Comparison of ENCODE assay signal across 21 cellular contexts in the genomic region with DNA sequence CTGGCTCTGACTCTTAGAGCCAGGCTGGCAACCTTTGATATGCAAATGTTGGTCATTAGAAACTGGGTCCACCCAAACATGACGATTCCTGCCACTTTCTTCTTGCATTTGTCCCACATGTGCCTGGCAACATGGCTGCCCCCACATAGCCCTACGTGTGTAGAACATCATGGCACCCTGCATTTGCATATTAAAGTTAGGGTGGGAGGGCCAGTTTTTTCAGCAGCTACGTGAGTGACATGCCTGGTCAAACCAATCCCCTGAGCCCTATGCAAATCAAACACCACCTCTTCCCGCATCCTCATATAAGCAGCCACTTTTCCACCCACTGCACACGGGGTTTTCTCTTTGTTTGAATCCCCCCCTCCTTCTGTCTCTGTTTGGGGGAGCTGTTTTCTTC.
DNase-seq lines count a peak whose midpoint lies in the region; ATAC-seq, FAIRE-seq and TF ChIP-seq lines count a peak whose summit lies in the region.
"Had no signal": no experiment of that assay in that cellular context is flagged by ENCODE, and none has a peak within 500 bp of the region (broad histone marks: within the 10 kb centered on the region; RNA-seq: fewer than 3 reads in every experiment).

No MANE protein-coding gene starts in this region.

- no peak overlapping the region for H3K9ac ChIP-seq in GM12878 (ENCODE audit: control insufficient read depth, insufficient read depth, low read length)

- CTCF ChIA-PET in GM12878 (lab: Yijun Ruan, JAX), result no interaction called here

- in situ Hi-C loops in GM12878 (cut with MboI), result no loop called here

- FAIRE-seq in GM12878 (lab: Jason Lieb, UNC), result no peak
- FAIRE-seq: frontal cortex had no signal

- H3K4me1 ChIP-seq in GM12878 (ENCODE audit: control insufficient read depth, insufficient read depth, low read length) (no peaks in the 10 kb centered on the region), ascending aorta (no peaks in the 10 kb centered on the region)
- H3K4me1 ChIP-seq: stomach, upper lobe of left lung had no signal

- no peaks in the 10 kb centered on the region; a peak in 1 of 4 replicates for H3K27me3 ChIP-seq in GM12878 (replicated peaks in 1 of 2; ENCODE audit: control insufficient read depth in 2 of 2, insufficient read depth in 2 of 2, low read length in 1 of 2)
- no peaks in the 10 kb centered on the region for H3K27me3 ChIP-seq in ascending aorta
- H3K27me3 ChIP-seq: stomach, upper lobe of left lung had no signal

- WGBS in GM12878 (ENCODE audit: insufficient coverage, insufficient replicate concordance, low lambda C conversion rate, missing lambda C conversion rate), result 9% methylated on average over 5 of the region's 5 CpGs

- DNase-seq in DMS 273 (lab: John Stamatoyannopoulos, UW; ENCODE audit: unreplicated experiment) (peak; percentile 2), DMS 273 treated with DMSO at 0.1 percent for 48 hours (lab: John Stamatoyannopoulos, UW) (no peak), NCI-H526 treated with DMSO at 0.1 percent for 48 hours (lab: John Stamatoyannopoulos, UW) (peak; percentile 21), GM12878 (ENCODE audit: low read depth, low spot score) (no peak), putamen (ENCODE audit: low spot score) (peak; percentile 0), ascending aorta (ENCODE audit: low spot score in 2 of 2) (no peak), GM10266 (ENCODE audit: extremely low spot score) (no peak)
- DNase-seq: activated CD4-positive, alpha-beta T cell treated with anti-CD3 and anti-CD28 coated beads for 36 hours; activated CD8-positive, alpha-beta memory T cell treated with anti-CD3 and anti-CD28 coated beads, Interleukin-2, amount 50 U/mL, for 4 hours; activated naive CD8-positive, alpha-beta T cell treated with anti-CD3 and anti-CD28 coated beads, Interleukin-2, amount 50 U/mL, for 24 hours; HFFc6; NCI-H2029; NCI-H82; stimulated activated CD4-positive, alpha-beta T cell treated with anti-CD3 and anti-CD28 coated beads, Interleukin-4, amount 100 ng/mL, for 24 hours; stomach; upper lobe of left lung had no signal

- no peak for TF ChIP-seq RAD21 in GM12878 (IDR thresholded peaks at IDR 0.05; ENCODE audit: insufficient read depth, low read depth, low read length)

- no peaks in the 10 kb centered on the region for H3K36me3 ChIP-seq in GM12878 (ENCODE audit: control insufficient read depth in 2 of 2, insufficient read depth in 2 of 2, low read length in 1 of 2)
- no peaks in the 10 kb centered on the region for H3K36me3 ChIP-seq in ascending aorta
- H3K36me3 ChIP-seq: stomach, upper lobe of left lung had no signal

- no peaks in the 10 kb centered on the region for H4K20me1 ChIP-seq in GM12878 (ENCODE audit: control insufficient read depth, insufficient read depth)

- no peak overlapping the region for H3K4me2 ChIP-seq in GM12878 (ENCODE audit: control insufficient read depth, insufficient read depth)
- H3K4me2 ChIP-seq: smooth muscle cell had no signal

- intact Hi-C loops in GM12878 (cut with micrococcal nuclease; ENCODE audit: unreplicated experiment), result no loop called here
- intact Hi-C loops in ascending aorta (cut with DNase I), result no loop called here

- ATAC-seq in GM12878, result no peak
- no peak for ATAC-seq in GM19324 (IDR thresholded peaks at IDR 0.05; ENCODE audit: low FRiP score, unreplicated experiment)
- ATAC-seq: activated CD4-positive, alpha-beta T cell treated with anti-CD3 and anti-CD28 coated beads for 36 hours; activated naive CD8-positive, alpha-beta T cell treated with anti-CD3 and anti-CD28 coated beads, Interleukin-2, amount 50 U/mL, for 24 hours; SK-N-SH treated with all-trans-retinoic acid at 6 μM for 48 hours had no signal

- TF ChIP-seq EP300 in GM12878 (IDR thresholded peaks at IDR 0.05; ENCODE audit: borderline replicate concordance in 1 of 2, control insufficient read depth in 1 of 2, low read depth in 2 of 2, low read length in 2 of 2), result no peak

- RAD21 ChIA-PET in GM12878 (lab: Charles Lee; ENCODE audit: unreplicated experiment), result no interaction called here

- SMC1A ChIA-PET in GM12878 (lab: Charles Lee; ENCODE audit: uncharacterized antibody, unreplicated experiment), result no interaction called here

- no TSS peak for BruUV-seq in GM12878 (replicated peaks; lab: Mats Ljungman, UMichigan)

- TF ChIP-seq POLR2A in GM12878 (IDR thresholded peaks at IDR 0.05; ENCODE audit: low read depth, low read length), result no peak

- POLR2A ChIA-PET in GM12878 (lab: Charles Lee), result no interaction called here

- H3K27ac ChIP-seq in GM12878 (ENCODE audit: control insufficient read depth, insufficient read depth), result no peak overlapping the region
- H3K27ac ChIP-seq in ascending aorta, result no peak overlapping the region
- H3K27ac ChIP-seq: 22Rv1, stomach, upper lobe of left lung had no signal

- no peaks in the 10 kb centered on the region for H3K79me2 ChIP-seq in GM12878 (ENCODE audit: control insufficient read depth, insufficient read depth, low read length)

- no peak overlapping the region for H2AFZ ChIP-seq in GM12878 (ENCODE audit: control insufficient read depth, low read depth, low read length)

- TF ChIP-seq CTCF in GM12878 (IDR thresholded peaks at IDR 0.05 in 2 of 3, conservative IDR thresholded peaks at IDR 0.05 in 1 of 3; ENCODE audit: control insufficient read depth in 2 of 3, extremely low read depth in 1 of 3, insufficient read depth in 1 of 3, low read depth in 3 of 3, low read length in 3 of 3) (no peak), ascending aorta (IDR thresholded peaks at IDR 0.05) (no peak), GM10266 (IDR thresholded peaks at IDR 0.05; ENCODE audit: control insufficient read depth, insufficient read depth, low read depth, missing control alignments) (no peak)

- H3K9me3 ChIP-seq in GM12878 (replicated peaks; ENCODE audit: control insufficient read depth, insufficient read depth, low read length), result no peaks in the 10 kb centered on the region
- no peaks in the 10 kb centered on the region for H3K9me3 ChIP-seq in ascending aorta
- H3K9me3 ChIP-seq: stomach, upper lobe of left lung had no signal

- H3K4me3 ChIP-seq in GM12878 (no peak overlapping the region), ascending aorta (no peak overlapping the region)
- H3K4me3 ChIP-seq: smooth muscle cell, stomach, upper lobe of left lung had no signal

TF ChIP-seq in GM12878, 131 proteins besides CTCF, POLR2A, EP300 and RAD21:
- TF ChIP-seq POU2F2 (IDR thresholded peaks at IDR 0.05; ENCODE audit: borderline replicate concordance, low read depth, low read length) (peak; percentile 28; the same call in 1 of the 3 replicates), NFXL1 (IDR thresholded peaks at IDR 0.05; ENCODE audit: borderline replicate concordance) (no peak)
- TF ChIP-seq, protein P1, sequence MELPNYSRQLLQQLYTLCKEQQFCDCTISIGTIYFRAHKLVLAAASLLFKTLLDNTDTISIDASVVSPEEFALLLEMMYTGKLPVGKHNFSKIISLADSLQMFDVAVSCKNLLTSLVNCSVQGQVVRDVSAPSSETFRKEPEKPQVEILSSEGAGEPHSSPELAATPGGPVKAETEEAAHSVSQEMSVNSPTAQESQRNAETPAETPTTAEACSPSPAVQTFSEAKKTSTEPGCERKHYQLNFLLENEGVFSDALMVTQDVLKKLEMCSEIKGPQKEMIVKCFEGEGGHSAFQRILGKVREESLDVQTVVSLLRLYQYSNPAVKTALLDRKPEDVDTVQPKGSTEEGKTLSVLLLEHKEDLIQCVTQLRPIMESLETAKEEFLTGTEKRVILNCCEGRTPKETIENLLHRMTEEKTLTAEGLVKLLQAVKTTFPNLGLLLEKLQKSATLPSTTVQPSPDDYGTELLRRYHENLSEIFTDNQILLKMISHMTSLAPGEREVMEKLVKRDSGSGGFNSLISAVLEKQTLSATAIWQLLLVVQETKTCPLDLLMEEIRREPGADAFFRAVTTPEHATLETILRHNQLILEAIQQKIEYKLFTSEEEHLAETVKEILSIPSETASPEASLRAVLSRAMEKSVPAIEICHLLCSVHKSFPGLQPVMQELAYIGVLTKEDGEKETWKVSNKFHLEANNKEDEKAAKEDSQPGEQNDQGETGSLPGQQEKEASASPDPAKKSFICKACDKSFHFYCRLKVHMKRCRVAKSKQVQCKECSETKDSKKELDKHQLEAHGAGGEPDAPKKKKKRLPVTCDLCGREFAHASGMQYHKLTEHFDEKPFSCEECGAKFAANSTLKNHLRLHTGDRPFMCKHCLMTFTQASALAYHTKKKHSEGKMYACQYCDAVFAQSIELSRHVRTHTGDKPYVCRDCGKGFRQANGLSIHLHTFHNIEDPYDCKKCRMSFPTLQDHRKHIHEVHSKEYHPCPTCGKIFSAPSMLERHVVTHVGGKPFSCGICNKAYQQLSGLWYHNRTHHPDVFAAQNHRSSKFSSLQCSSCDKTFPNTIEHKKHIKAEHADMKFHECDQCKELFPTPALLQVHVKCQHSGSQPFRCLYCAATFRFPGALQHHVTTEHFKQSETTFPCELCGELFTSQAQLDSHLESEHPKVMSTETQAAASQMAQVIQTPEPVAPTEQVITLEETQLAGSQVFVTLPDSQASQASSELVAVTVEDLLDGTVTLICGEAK (IDR thresholded peaks at IDR 0.05; ENCODE audit: borderline replicate concordance), result no peak
- TF ChIP-seq, protein P2, sequence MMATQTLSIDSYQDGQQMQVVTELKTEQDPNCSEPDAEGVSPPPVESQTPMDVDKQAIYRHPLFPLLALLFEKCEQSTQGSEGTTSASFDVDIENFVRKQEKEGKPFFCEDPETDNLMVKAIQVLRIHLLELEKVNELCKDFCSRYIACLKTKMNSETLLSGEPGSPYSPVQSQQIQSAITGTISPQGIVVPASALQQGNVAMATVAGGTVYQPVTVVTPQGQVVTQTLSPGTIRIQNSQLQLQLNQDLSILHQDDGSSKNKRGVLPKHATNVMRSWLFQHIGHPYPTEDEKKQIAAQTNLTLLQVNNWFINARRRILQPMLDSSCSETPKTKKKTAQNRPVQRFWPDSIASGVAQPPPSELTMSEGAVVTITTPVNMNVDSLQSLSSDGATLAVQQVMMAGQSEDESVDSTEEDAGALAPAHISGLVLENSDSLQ (IDR thresholded peaks at IDR 0.05), result peak; percentile 89
- TF ChIP-seq, protein P3, sequence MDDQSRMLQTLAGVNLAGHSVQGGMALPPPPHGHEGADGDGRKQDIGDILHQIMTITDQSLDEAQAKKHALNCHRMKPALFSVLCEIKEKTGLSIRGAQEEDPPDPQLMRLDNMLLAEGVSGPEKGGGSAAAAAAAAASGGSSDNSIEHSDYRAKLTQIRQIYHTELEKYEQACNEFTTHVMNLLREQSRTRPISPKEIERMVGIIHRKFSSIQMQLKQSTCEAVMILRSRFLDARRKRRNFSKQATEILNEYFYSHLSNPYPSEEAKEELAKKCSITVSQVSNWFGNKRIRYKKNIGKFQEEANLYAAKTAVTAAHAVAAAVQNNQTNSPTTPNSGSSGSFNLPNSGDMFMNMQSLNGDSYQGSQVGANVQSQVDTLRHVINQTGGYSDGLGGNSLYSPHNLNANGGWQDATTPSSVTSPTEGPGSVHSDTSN (IDR thresholded peaks at IDR 0.05; ENCODE audit: insufficient replicate concordance, low read depth, low read length), result peak; percentile 34

Comparison
In these comparisons a context has a peak if more than half of its experiments do, and no peak if none do; other contexts are left out.
1. DNase-seq: peak in DMS 273 (single experiment), NCI-H526 treated with DMSO at 0.1 percent for 48 hours (single experiment) and putamen (single experiment); none in DMS 273 treated with DMSO at 0.1 percent for 48 hours (single experiment), GM12878 (single experiment), ascending aorta (0 of 2) and GM10266 (single experiment).